ENCODE assay signal across 12 cellular contexts in the genomic region with DNA sequence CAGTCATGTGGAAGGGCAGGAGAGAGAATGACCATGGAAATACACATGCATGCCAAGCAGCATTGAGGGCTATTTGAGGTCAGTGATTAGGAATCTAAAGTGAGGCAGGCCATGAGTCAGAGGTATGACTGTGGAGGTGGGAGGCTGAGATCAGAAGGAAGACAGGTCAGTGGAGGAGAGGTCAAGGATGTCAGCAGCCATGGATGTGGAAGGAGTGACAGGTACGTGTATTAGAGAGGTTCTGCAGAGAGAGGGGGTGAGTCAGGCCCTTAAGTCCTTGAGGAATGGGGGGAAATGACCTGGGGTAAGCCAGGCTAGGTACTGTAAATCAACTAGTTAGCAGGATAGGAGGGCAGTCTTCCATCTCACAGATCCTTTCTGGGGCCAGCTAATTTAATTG.
DNase-seq lines count a peak whose midpoint lies in the region; ATAC-seq, FAIRE-seq and TF ChIP-seq lines count a peak whose summit lies in the region.
"Had no signal": no experiment of that assay in that cellular context is flagged by ENCODE, and none has a peak within 500 bp of the region (broad histone marks: within the 10 kb centered on the region; RNA-seq: fewer than 3 reads in every experiment).

No MANE protein-coding gene starts in this region.

- H3K9me3 ChIP-seq in cardiac muscle cell (ENCODE audit: low read depth), result no peaks in the 10 kb centered on the region
- H3K9me3 ChIP-seq in CD8-positive, alpha-beta T cell (ENCODE audit: low read length), result no peaks in the 10 kb centered on the region

- no peak for TF ChIP-seq CTCF in cardiac muscle cell (IDR thresholded peaks at IDR 0.05; ENCODE audit: low read depth, low read length)
- TF ChIP-seq CTCF in CD8-positive, alpha-beta T cell (IDR thresholded peaks at IDR 0.05), result no peak

- no peaks in the 10 kb centered on the region for H3K27me3 Mint-ChIP-seq in CD8-positive, alpha-beta T cell (ENCODE audit: low read depth)

- ATAC-seq in CD8-positive, alpha-beta T cell, result no peak

- H3K4me1 Mint-ChIP-seq in CD8-positive, alpha-beta T cell (ENCODE audit: low read depth), result peaks cover 15% of the 10 kb centered on the region
- H3K4me1 Mint-ChIP-seq: B cell had no signal

- H3K4me1 ChIP-seq in cardiac muscle cell (ENCODE audit: low read depth), result no peaks in the 10 kb centered on the region
- H3K4me1 ChIP-seq in CD8-positive, alpha-beta T cell (ENCODE audit: insufficient read depth, low read length), result peaks cover 5% of the 10 kb centered on the region

- no peaks in the 10 kb centered on the region for H3K36me3 Mint-ChIP-seq in CD8-positive, alpha-beta T cell

- H3K27ac ChIP-seq in cardiac muscle cell (no peak overlapping the region), substantia nigra (ENCODE audit: low read depth, low read length, poor library complexity, severe bottlenecking) (no peak overlapping the region)
- H3K27ac ChIP-seq in CD8-positive, alpha-beta T cell (ENCODE audit: low read depth, low read length), result no peak overlapping the region

- CTCF ChIA-PET in CD8-positive, alpha-beta T cell (lab: Charles Lee), result no interaction called here

- no peak overlapping the region for H3K4me3 ChIP-seq in cardiac muscle cell
- no peak overlapping the region for H3K4me3 ChIP-seq in CD8-positive, alpha-beta T cell (ENCODE audit: low read depth, low read length)

- no peaks in the 10 kb centered on the region for H3K36me3 ChIP-seq in cardiac muscle cell
- H3K36me3 ChIP-seq in CD8-positive, alpha-beta T cell (ENCODE audit: insufficient read depth, low read length), result no peaks in the 10 kb centered on the region

- DNase-seq in cardiac muscle cell (ENCODE audit: low read depth in 1 of 2, low spot score in 1 of 2) (peak; percentile 5 to 19), cardiac septum (ENCODE audit: low spot score) (no peak), amniotic epithelial cell (ENCODE audit: low read depth) (peak; percentile 91), iPS-NIHi11 (ENCODE audit: low spot score) (peak; percentile 11), urothelium cell line (ENCODE audit: low spot score) (peak; percentile 60), NCI-H1694 (lab: John Stamatoyannopoulos, UW) (no peak), substantia nigra (lab: John Stamatoyannopoulos, UW) (no peak)
- no peak for DNase-seq in CD8-positive, alpha-beta T cell
- DNase-seq: NCI-H146, posterior cingulate gyrus had no signal

- no peaks in the 10 kb centered on the region for H3K27me3 ChIP-seq in cardiac muscle cell
- no peaks in the 10 kb centered on the region for H3K27me3 ChIP-seq in CD8-positive, alpha-beta T cell (ENCODE audit: insufficient read depth, low read length)

- intact Hi-C loops in cardiac septum (cut with DNase I), result no loop called here
- intact Hi-C loops in CD8-positive, alpha-beta T cell (cut with DNase I, micrococcal nuclease), result no loop called here

- no peak overlapping the region for H3K4me3 Mint-ChIP-seq in CD8-positive, alpha-beta T cell
- H3K4me3 Mint-ChIP-seq: B cell had no signal

- no peaks in the 10 kb centered on the region for H3K9me3 Mint-ChIP-seq in CD8-positive, alpha-beta T cell

- FAIRE-seq in urothelium cell line (lab: Jason Lieb, UNC), result no peak
- FAIRE-seq: TTC549 had no signal

- POLR2A ChIA-PET in CD8-positive, alpha-beta T cell (lab: Charles Lee), result no interaction called here

- no peak overlapping the region for H3K27ac Mint-ChIP-seq in CD8-positive, alpha-beta T cell
- H3K27ac Mint-ChIP-seq: B cell had no signal

Comparison
In these comparisons a context has a peak if more than half of its experiments do, and no peak if none do; other contexts are left out.
1. DNase-seq: peak in cardiac muscle cell (2 of 2), amniotic epithelial cell (single experiment), iPS-NIHi11 (single experiment) and urothelium cell line (single experiment); none in cardiac septum (single experiment), CD8-positive, alpha-beta T cell (0 of 7), NCI-H1694 (single experiment) and substantia nigra (0 of 49).